In genomic region chrX:44252688-44253572, GRCh38 we compare ENCODE assay signal across 7 cellular contexts.
A peak's percentile ranks its signal among the peaks of the same experiment; 100 is the strongest.
DNase-seq lines count a peak whose midpoint lies in the region; ATAC-seq, FAIRE-seq and TF ChIP-seq lines count a peak whose summit lies in the region.
"Not testable (repeated sequence)": the region's sequence is repeated elsewhere in the genome, so short reads cannot be mapped to it uniquely, and the experiment has no call there.

No MANE protein-coding gene starts in this region.

- ATAC-seq in GM18909 (IDR thresholded peaks at IDR 0.05; ENCODE audit: poor library complexity, unreplicated experiment): peak; percentile 94
- ATAC-seq in HG03045 (IDR thresholded peaks at IDR 0.05; ENCODE audit: unreplicated experiment): peak; percentile 69
- peak; percentile 53 for ATAC-seq in body of pancreas

- peak overlapping the region in 1 of 2 donors; percentile 12 for H3K9ac ChIP-seq in kidney (ENCODE audit: low read length in 2 of 2)

- 46 to 62% methylated on average over 6 to 13 of the region's 17 CpGs for WGBS in body of pancreas, 2 donors

- DNase-seq in NCI-H460 (ENCODE audit: extremely low read depth, low read depth) (peak; percentile 11), body of pancreas (peak; percentile 33 to 64 (median 61)), kidney (peak; percentile 84)
- peak; percentile 37 to 40 for DNase-seq in activated CD4-positive, alpha-beta T cell treated with anti-CD3 and anti-CD28 coated beads for 4 hours
- DNase-seq in stimulated activated CD4-positive, alpha-beta T cell treated with anti-CD3 and anti-CD28 coated beads, Interleukin-12 subunit alpha, Interleukin-12 subunit beta, amount 100 ng/mL, for 4 hours: peak; percentile 10

- TF ChIP-seq CTCF in body of pancreas (IDR thresholded peaks at IDR 0.05); kidney (IDR thresholded peaks at IDR 0.05; ENCODE audit: borderline replicate concordance, extremely low read depth, insufficient read depth): not testable (repeated sequence)

- intact Hi-C loops in body of pancreas (cut with DNase I); kidney (cut with DNase I): not testable (repeated sequence)

- TF ChIP-seq POLR2A in body of pancreas (IDR thresholded peaks at IDR 0.05): not testable (repeated sequence)

- not testable (repeated sequence) for FAIRE-seq in kidney (lab: Jason Lieb, UNC)

- not testable (repeated sequence) for H3K36me3 ChIP-seq in body of pancreas (replicated peaks in 1 of 2; ENCODE audit: insufficient read depth in 1 of 2, low read depth in 2 of 2); kidney (ENCODE audit: control insufficient read depth in 1 of 2, insufficient read depth in 2 of 2, low read length in 2 of 2)

- not testable (repeated sequence) for H3K9me3 ChIP-seq in body of pancreas; kidney (ENCODE audit: control insufficient read depth in 1 of 2, low read length in 2 of 2)

- H3K4me1 ChIP-seq in body of pancreas; kidney (ENCODE audit: control insufficient read depth in 1 of 2, insufficient read depth in 1 of 2, low read depth in 1 of 2, low read length in 2 of 2): not testable (repeated sequence)

- not testable (repeated sequence) for H3K4me3 ChIP-seq in body of pancreas
- H3K4me3 ChIP-seq in kidney (ENCODE audit: low read length in 2 of 2): peak overlapping the region in 1 of 2 donors; percentile 41

- H3K27me3 ChIP-seq in body of pancreas: not testable (repeated sequence)

- peak overlapping the region in 1 of 4 donors; percentile 28 for H3K27ac ChIP-seq in body of pancreas
- not testable (repeated sequence) for H3K27ac ChIP-seq in kidney (ENCODE audit: low read depth in 2 of 2, low read length in 2 of 2)

Comparison
In these comparisons a context has a peak if more than half of its experiments do, and no peak if none do; other contexts are left out.
1. DNase-seq: peak in every context shown above with its lines; median percentile 84 in kidney; 61 in body of pancreas; 38 in activated CD4-positive, alpha-beta T cell treated with anti-CD3 and anti-CD28 coated beads for 4 hours; 11 in NCI-H460; 10 in stimulated activated CD4-positive, alpha-beta T cell treated with anti-CD3 and anti-CD28 coated beads, Interleukin-12 subunit alpha, Interleukin-12 subunit beta, amount 100 ng/mL, for 4 hours.